ENCODE assay signal across 7 cellular contexts in genomic region chr1:88736633-88737248, GRCh38. TPM values are rescaled to one million over a fixed set of nuclear protein-coding genes. Genes with fewer than 3 reads are reported as not detected.
DNase-seq lines count a peak whose midpoint lies in the region; ATAC-seq and TF ChIP-seq lines count a peak whose summit lies in the region.

No MANE protein-coding gene starts in this region.

- H4K20me1 ChIP-seq in KMS-11 (ENCODE audit: insufficient read depth) = no peaks in the 10 kb centered on the region

- no peaks in the 10 kb centered on the region for H3K36me3 ChIP-seq in KMS-11 (ENCODE audit: insufficient read depth)

- POLR2A ChIA-PET in GM10248 (lab: Yijun Ruan, JAX) = no interaction called here

- peaks cover 10% of the 10 kb centered on the region for H3K4me1 ChIP-seq in KMS-11 (ENCODE audit: low read depth, poor library complexity, severe bottlenecking)

- CTCF ChIA-PET in GM10248 (lab: Yijun Ruan, JAX) = interaction anchor here (1.0 kb wide), 3 partner anchors 13 to 141 kb away, joined by 3 to 5 read pairs (median 4); no protein-coding TSS in a partner anchor

- H3K27me3 ChIP-seq in KMS-11 (ENCODE audit: insufficient read depth, low read depth) = no peaks in the 10 kb centered on the region

- H3K79me2 ChIP-seq in KMS-11 (ENCODE audit: insufficient read depth, low read depth) = no peaks in the 10 kb centered on the region; the same call in 1 of the 2 replicates

- H2AFZ ChIP-seq in KMS-11 (ENCODE audit: low read depth) = no peak overlapping the region

- no peak overlapping the region for H3K27ac Mint-ChIP-seq in activated naive CD4-positive, alpha-beta T cell treated with anti-CD3 and anti-CD28 coated beads, Interleukin-2, amount 50 U/mL, for 72 hours

- DNase-seq in GM10248 (ENCODE audit: extremely low spot score) = no peak
- DNase-seq in activated naive CD4-positive, alpha-beta T cell treated with anti-CD3 and anti-CD28 coated beads, Interleukin-2, amount 50 U/mL, for 72 hours (ENCODE audit: low spot score in 2 of 2) = peak in 1 of 2 donors; percentile 26
- DNase-seq in kidney glomerular epithelial cell (lab: John Stamatoyannopoulos, UW) = peak; percentile 11
- no peak for DNase-seq in hypothalamus (lab: John Stamatoyannopoulos, UW)

- ATAC-seq in activated naive CD4-positive, alpha-beta T cell treated with anti-CD3 and anti-CD28 coated beads, Interleukin-2, amount 50 U/mL, for 72 hours = peak; percentile 33 to 73
- no peak for ATAC-seq in HG03159 (IDR thresholded peaks at IDR 0.05; ENCODE audit: unreplicated experiment)
- ATAC-seq in GM21717 (IDR thresholded peaks at IDR 0.05; ENCODE audit: unreplicated experiment) = no peak

- peaks cover 22 to 32% of the 10 kb centered on the region in 2 donors for H3K36me3 Mint-ChIP-seq in activated naive CD4-positive, alpha-beta T cell treated with anti-CD3 and anti-CD28 coated beads, Interleukin-2, amount 50 U/mL, for 72 hours

- H3K9me3 Mint-ChIP-seq in activated naive CD4-positive, alpha-beta T cell treated with anti-CD3 and anti-CD28 coated beads, Interleukin-2, amount 50 U/mL, for 72 hours = peaks cover 10 to 12% of the 10 kb centered on the region in 2 donors

- H3K4me3 ChIP-seq in KMS-11 (IDR thresholded peaks at IDR 0.05; ENCODE audit: insufficient read depth, low read depth, low read length) = no peak overlapping the region

- no peak overlapping the region for H3K9ac ChIP-seq in KMS-11

- no peak overlapping the region for H3K27ac ChIP-seq in KMS-11

- H3K4me2 ChIP-seq in KMS-11 = no peak overlapping the region

- TF ChIP-seq CTCF in GM10248 (IDR thresholded peaks at IDR 0.05; ENCODE audit: control extremely low read depth, extremely low read depth, low read depth, missing control alignments) = peak; percentile 25
- TF ChIP-seq CTCF in KMS-11 (conservative IDR thresholded peaks at IDR 0.05; ENCODE audit: low read depth, low read length) = peak; percentile 37

RNA-seq across cellular contexts. Expression of gene PKN2, which starts 52.7 kb away (rescaled TPM):
- total RNA-seq in activated naive CD4-positive, alpha-beta T cell treated with anti-CD3 and anti-CD28 coated beads, Interleukin-2, amount 50 U/mL, for 72 hours = 10 to 100 TPM; 27.0 to 35.0 TPM

Comparison
In these comparisons a context has a peak if more than half of its experiments do, and no peak if none do; other contexts are left out.
1. ATAC-seq: peak in activated naive CD4-positive, alpha-beta T cell treated with anti-CD3 and anti-CD28 coated beads, Interleukin-2, amount 50 U/mL, for 72 hours (2 of 2); none in HG03159 (single experiment) and GM21717 (single experiment).